ENCODE assay signal across 18 cellular contexts in the genomic region with DNA sequence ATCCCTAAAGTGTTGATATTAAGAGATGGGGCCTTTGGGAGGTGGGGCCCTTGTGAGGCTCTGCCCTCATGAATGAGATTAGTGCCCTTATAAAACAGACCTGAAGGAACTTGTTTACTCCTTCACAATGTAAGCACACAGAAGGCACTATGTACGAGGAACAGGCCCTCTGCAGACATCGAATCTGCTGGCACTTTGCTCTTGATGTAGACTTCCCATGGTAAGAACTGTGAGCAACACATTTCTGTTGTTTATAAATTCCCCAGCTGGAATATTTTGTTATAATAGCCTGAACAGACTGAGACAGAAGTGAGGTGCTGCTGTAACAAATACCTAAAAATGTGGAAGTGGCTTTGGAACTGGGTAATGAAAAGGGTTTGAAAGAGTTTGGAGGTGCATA.
DNase-seq lines count a peak whose midpoint lies in the region; ATAC-seq and TF ChIP-seq lines count a peak whose summit lies in the region.
"Had no signal": no experiment of that assay in that cellular context is flagged by ENCODE, and none has a peak within 500 bp of the region (broad histone marks: within the 10 kb centered on the region; RNA-seq: fewer than 3 reads in every experiment).

No MANE protein-coding gene starts in this region.

- H2AFZ ChIP-seq in HCT116 (ENCODE audit: low read depth, low read length, poor library complexity, severe bottlenecking) (peak overlapping the region; percentile 61), hepatocyte (no peak overlapping the region)

- ATAC-seq in HCT116 (no peak), RWPE2 (ENCODE audit: low read depth) (no peak), HG03520 (IDR thresholded peaks at IDR 0.05; ENCODE audit: unreplicated experiment) (no peak)
- ATAC-seq: HepG2 had no signal

- WGBS in hepatocyte (ENCODE audit: low lambda C conversion rate, missing lambda C conversion rate), result 67% methylated on average over 2 of the region's 2 CpGs
- WGBS in testis, 2 donors, result 91 to 97% methylated on average over 2 of the region's 2 CpGs

- TF ChIP-seq CTCF in HCT116 (IDR thresholded peaks at IDR 0.05 in 2 of 3, conservative IDR thresholded peaks at IDR 0.05 in 1 of 3; ENCODE audit: borderline replicate concordance in 1 of 3, insufficient read depth in 1 of 3, low read depth in 2 of 3, low read length in 2 of 3) (no peak), RWPE2 (IDR thresholded peaks at IDR 0.05; ENCODE audit: poor library complexity, severe bottlenecking) (no peak), hepatocyte (IDR thresholded peaks at IDR 0.05; ENCODE audit: poor library complexity) (no peak), testis (IDR thresholded peaks at IDR 0.05) (no peak)

- no peaks in the 10 kb centered on the region for H3K9me3 ChIP-seq in HCT116 (ENCODE audit: control insufficient read depth in 1 of 2, insufficient read depth in 1 of 2, low read depth in 1 of 2, low read length in 2 of 2)
- no peaks in the 10 kb centered on the region for H3K9me3 ChIP-seq in RWPE2 (ENCODE audit: severe bottlenecking)
- H3K9me3 ChIP-seq in hepatocyte (ENCODE audit: low read depth), result no peaks in the 10 kb centered on the region
- H3K9me3 ChIP-seq in testis, result no peaks in the 10 kb centered on the region

- no peak for TF ChIP-seq POLR2A in HCT116 (IDR thresholded peaks at IDR 0.05; ENCODE audit: borderline replicate concordance, extremely low read depth, insufficient read depth, insufficient read length)
- TF ChIP-seq POLR2A in testis (IDR thresholded peaks at IDR 0.05), result no peak

- no peak for TF ChIP-seq RAD21 in HCT116 (IDR thresholded peaks at IDR 0.05; ENCODE audit: low read depth)

- H3K9me2 ChIP-seq in HCT116 (ENCODE audit: insufficient read depth) (no peaks in the 10 kb centered on the region), hepatocyte (replicated peaks; ENCODE audit: insufficient read depth) (no peaks in the 10 kb centered on the region)

- peaks cover 0 to 4% of the 10 kb centered on the region in 2 experiments; a peak in 1 of 4 replicates for H3K4me1 ChIP-seq in HCT116 (ENCODE audit: control insufficient read depth in 1 of 2, insufficient read depth in 2 of 2, low read length in 2 of 2)
- H3K4me1 ChIP-seq in RWPE2 (ENCODE audit: insufficient read depth, poor library complexity, severe bottlenecking), result peaks cover 20% of the 10 kb centered on the region
- H3K4me1 ChIP-seq in hepatocyte (ENCODE audit: insufficient read depth), result peaks cover 10% of the 10 kb centered on the region
- no peaks in the 10 kb centered on the region for H3K4me1 ChIP-seq in testis

- H3K36me3 ChIP-seq in HCT116 (ENCODE audit: control insufficient read depth in 1 of 2, insufficient read depth in 2 of 2, low read length in 2 of 2) (no peaks in the 10 kb centered on the region), RWPE2 (ENCODE audit: low read depth) (no peaks in the 10 kb centered on the region), hepatocyte (replicated peaks; ENCODE audit: insufficient read depth, low read depth) (no peaks in the 10 kb centered on the region), testis (ENCODE audit: low read depth, missing control alignments) (no peaks in the 10 kb centered on the region)

- BruUV-seq in HCT116 (replicated peaks; lab: Mats Ljungman, UMichigan), result no TSS peak

- intact Hi-C loops in HCT116 (cut with micrococcal nuclease), result no loop called here
- intact Hi-C loops in testis (cut with DNase I; ENCODE audit: low total_unique reads), result no loop called here

- POLR2A ChIA-PET in HCT116 (lab: Charles Lee), result no interaction called here

- no peak overlapping the region for H3K4me3 ChIP-seq in HCT116 (replicated peaks in 1 of 2; ENCODE audit: low read depth in 1 of 2, low read length in 2 of 2)
- H3K4me3 ChIP-seq in RWPE2 (ENCODE audit: severe bottlenecking), result no peak overlapping the region
- H3K4me3 ChIP-seq in hepatocyte, result no peak overlapping the region
- no peak overlapping the region for H3K4me3 ChIP-seq in testis

- H3K27me3 ChIP-seq in HCT116 (ENCODE audit: insufficient read depth, low read length) (no peaks in the 10 kb centered on the region), RWPE2 (ENCODE audit: insufficient read depth, poor library complexity, severe bottlenecking) (no peaks in the 10 kb centered on the region), hepatocyte (no peaks in the 10 kb centered on the region), testis (no peaks in the 10 kb centered on the region)

- H3K27ac ChIP-seq in HCT116 (ENCODE audit: low read depth, low read length) (no peak overlapping the region), RWPE2 (ENCODE audit: poor library complexity, severe bottlenecking) (peak overlapping the region; percentile 68), hepatocyte (peak overlapping the region; percentile 80), testis (peak overlapping the region; percentile 32 to 33)
- H3K27ac ChIP-seq: RWPE1 had no signal

- H3K4me2 ChIP-seq in HCT116 (ENCODE audit: low read length), result no peak overlapping the region
- H3K4me2 ChIP-seq in hepatocyte, result no peak overlapping the region

- H3K79me2 ChIP-seq in HCT116 (ENCODE audit: insufficient read depth, low read length), result no peaks in the 10 kb centered on the region
- no peaks in the 10 kb centered on the region for H3K79me2 ChIP-seq in hepatocyte

- CTCF ChIA-PET in HCT116 (lab: Charles Lee), result no interaction called here

- H4K20me1 ChIP-seq in HCT116 (ENCODE audit: insufficient read depth) (no peaks in the 10 kb centered on the region), hepatocyte (ENCODE audit: insufficient read depth, poor library complexity, severe bottlenecking) (no peaks in the 10 kb centered on the region)

- DNase-seq in HCT116 (ENCODE audit: low read depth, low spot score) (no peak), RWPE2 (ENCODE audit: low spot score) (no peak), hepatocyte (ENCODE audit: low spot score) (no peak), testis (no peak), pons (ENCODE audit: low spot score) (no peak)
- DNase-seq in activated CD8-positive, alpha-beta memory T cell treated with anti-CD3 and anti-CD28 coated beads, Interleukin-2, amount 50 U/mL, for 48 hours, result no peak
- DNase-seq: DMS79 treated with DMSO at 0.1 percent for 48 hours, H9, KG1, NCI-H1417, NCI-H187, NCI-H2107, NCI-H510A treated with DMSO at 0.1 percent for 48 hours, NCI-H774, OCI-M1 had no signal

- RAD21 ChIA-PET in HCT116 (lab: Charles Lee; ENCODE audit: low non-redundant PET in 1 of 2, low total read pairs in 2 of 2, uncharacterized antibody in 2 of 2, unreplicated experiment in 2 of 2), result no interaction called here

- H3K9ac ChIP-seq in HCT116 (ENCODE audit: low read length), result no peak overlapping the region

TF ChIP-seq in HCT116, 20 proteins besides CTCF, POLR2A, EP300 and RAD21:
- TF ChIP-seq CEBPB (IDR thresholded peaks at IDR 0.05; ENCODE audit: low read depth), result no peak
- TF ChIP-seq, protein P1, sequence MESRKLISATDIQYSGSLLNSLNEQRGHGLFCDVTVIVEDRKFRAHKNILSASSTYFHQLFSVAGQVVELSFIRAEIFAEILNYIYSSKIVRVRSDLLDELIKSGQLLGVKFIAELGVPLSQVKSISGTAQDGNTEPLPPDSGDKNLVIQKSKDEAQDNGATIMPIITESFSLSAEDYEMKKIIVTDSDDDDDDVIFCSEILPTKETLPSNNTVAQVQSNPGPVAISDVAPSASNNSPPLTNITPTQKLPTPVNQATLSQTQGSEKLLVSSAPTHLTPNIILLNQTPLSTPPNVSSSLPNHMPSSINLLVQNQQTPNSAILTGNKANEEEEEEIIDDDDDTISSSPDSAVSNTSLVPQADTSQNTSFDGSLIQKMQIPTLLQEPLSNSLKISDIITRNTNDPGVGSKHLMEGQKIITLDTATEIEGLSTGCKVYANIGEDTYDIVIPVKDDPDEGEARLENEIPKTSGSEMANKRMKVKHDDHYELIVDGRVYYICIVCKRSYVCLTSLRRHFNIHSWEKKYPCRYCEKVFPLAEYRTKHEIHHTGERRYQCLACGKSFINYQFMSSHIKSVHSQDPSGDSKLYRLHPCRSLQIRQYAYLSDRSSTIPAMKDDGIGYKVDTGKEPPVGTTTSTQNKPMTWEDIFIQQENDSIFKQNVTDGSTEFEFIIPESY (IDR thresholded peaks at IDR 0.05; ENCODE audit: extremely low read depth, insufficient replicate concordance, low read length), result no peak
- no peak for TF ChIP-seq YY1 (IDR thresholded peaks at IDR 0.05; ENCODE audit: extremely low read depth, insufficient replicate concordance, low read depth, low read length)
- TF ChIP-seq POLR2AphosphoS5 (IDR thresholded peaks at IDR 0.05; ENCODE audit: low read depth, low read length), result no peak
- no peak for TF ChIP-seq SP1 (IDR thresholded peaks at IDR 0.05; ENCODE audit: low read depth)
